In genomic region chr9:35996358-35996970, GRCh38 we compare ENCODE assay signal across 15 cellular contexts. TPM values are rescaled to one million over a fixed set of nuclear protein-coding genes. Genes with fewer than 3 reads are reported as not detected.
DNase-seq lines count a peak whose midpoint lies in the region; ATAC-seq and TF ChIP-seq lines count a peak whose summit lies in the region.
"Had no signal": no experiment of that assay in that cellular context is flagged by ENCODE, and none has a peak within 500 bp of the region (broad histone marks: within the 10 kb centered on the region; RNA-seq: fewer than 3 reads in every experiment).

No MANE protein-coding gene starts in this region.

- peak; percentile 13 for DNase-seq in GM04504 (ENCODE audit: low read depth)
- peak; percentile 36 for DNase-seq in cardiac muscle cell (ENCODE audit: low read depth in 1 of 2, low spot score in 1 of 2)
- DNase-seq in psoas muscle = no peak
- DNase-seq in effector CD4-positive, alpha-beta T cell = no peak
- no peak for DNase-seq in DMS53 treated with DMSO at 0.1 percent for 48 hours (lab: John Stamatoyannopoulos, UW; ENCODE audit: unreplicated experiment)
- DNase-seq in D341Med (ENCODE audit: low spot score) = no peak
- no peak for DNase-seq in hepatic stellate cell (ENCODE audit: low spot score)
- DNase-seq: CD8-positive, alpha-beta memory T cell; NCI-H1436 had no signal

- H3K9me3 ChIP-seq in cardiac muscle cell (ENCODE audit: low read depth) (no peaks in the 10 kb centered on the region), psoas muscle (peaks cover 10% of the 10 kb centered on the region)
- H3K9me3 ChIP-seq: suprapubic skin had no signal

- H3K27ac ChIP-seq in cardiac muscle cell (peak overlapping the region; percentile 42), psoas muscle (peak overlapping the region; percentile 63)
- H3K27ac ChIP-seq: skin epidermis, suprapubic skin had no signal

- H3K27me3 ChIP-seq in cardiac muscle cell (no peaks in the 10 kb centered on the region), psoas muscle (ENCODE audit: insufficient read depth in 3 of 3, low read length in 2 of 3) (peaks cover 0 to 2% (median 0%) of the 10 kb centered on the region in 3 donors)

- WGBS in psoas muscle, 3 donors = 39 to 48% (median 41%) methylated on average over 1 of the region's 1 CpG

- H3K36me3 ChIP-seq in cardiac muscle cell (no peaks in the 10 kb centered on the region), psoas muscle (ENCODE audit: insufficient read depth in 1 of 2, low read depth in 1 of 2) (no peaks in the 10 kb centered on the region)
- H3K36me3 ChIP-seq: suprapubic skin had no signal

- H3K4me1 ChIP-seq in cardiac muscle cell (ENCODE audit: low read depth) (peaks cover 4% of the 10 kb centered on the region), psoas muscle (no peaks in the 10 kb centered on the region)
- H3K4me1 ChIP-seq: suprapubic skin had no signal

- intact Hi-C loops in psoas muscle (cut with DNase I) = no loop called here

- TF ChIP-seq CTCF in cardiac muscle cell (IDR thresholded peaks at IDR 0.05; ENCODE audit: low read depth, low read length) (no peak), psoas muscle (IDR thresholded peaks at IDR 0.05) (no peak)

- ATAC-seq in SK-N-SH treated with all-trans-retinoic acid at 6 μM for 48 hours = peak; percentile 51
- peak in 3 of 4 donors; percentile 77 to 96 (median 92) for ATAC-seq in psoas muscle
- ATAC-seq: activated CD4-positive, CD25-positive, alpha-beta regulatory T cell treated with anti-CD3 and anti-CD28 coated beads, Interleukin-2, amount 50 U/mL, for 24 hours had no signal

- no peak overlapping the region for H3K4me3 ChIP-seq in cardiac muscle cell
- no peak overlapping the region for H3K4me3 ChIP-seq in psoas muscle
- H3K4me3 ChIP-seq: skin epidermis, suprapubic skin had no signal

TF ChIP-seq in SK-N-SH treated with all-trans-retinoic acid at 6 μM for 48 hours, 23 proteins besides CTCF, POLR2A, EP300 and RAD21:
- TF ChIP-seq ZNF70 (CRISPR knock-in tag; IDR thresholded peaks at IDR 0.05) (no peak), CSRNP3 (CRISPR knock-in tag; IDR thresholded peaks at IDR 0.05) (no peak), SNAI2 (CRISPR knock-in tag; IDR thresholded peaks at IDR 0.05) (no peak), TSHZ2 (CRISPR knock-in tag; IDR thresholded peaks at IDR 0.05) (no peak), PATZ1 (CRISPR knock-in tag; IDR thresholded peaks at IDR 0.05; ENCODE audit: borderline replicate concordance) (no peak)

RNA-seq across cellular contexts. Expression of gene OR2S2, which starts 38.5 kb away (rescaled TPM):
- not detected in 2 replicates for total RNA-seq in cardiac muscle cell
- not detected in 2 replicates for polyA plus RNA-seq in cardiac muscle cell
- total RNA-seq in psoas muscle = not detected
- polyA plus RNA-seq in psoas muscle = not detected
- total RNA-seq: activated T-helper 1 cell treated with anti-CD3 and anti-CD28 coated beads, Interleukin-12 subunit alpha, Interleukin-12 subunit beta, Interleukin-2, Interleukin-4 antibody, amounts not matched to agents 30 ng/mL and 10 ng/mL and 1 ng/mL, durations not matched to agents 14 hours and 24 hours and 36 hours; CD8-positive, alpha-beta memory T cell; suprapubic skin had no signal
- polyA plus RNA-seq: CD8-positive, alpha-beta memory T cell; esophagus had no signal

RNA-seq across cellular contexts. Expression of gene RECK, which starts 40.2 kb away (rescaled TPM):
- total RNA-seq in cardiac muscle cell (6.4 and 8.5 TPM in 2 replicates), psoas muscle (1 to 10 TPM; 2.0 to 8.0 (median 4.6) TPM)
- polyA plus RNA-seq in cardiac muscle cell (11.1 and 15.3 TPM in 2 replicates), psoas muscle (1 to 10 TPM; 1.4 to 1.8 (median 1.5) TPM)

Comparison
In these comparisons a context has a peak if more than half of its experiments do, and no peak if none do; other contexts are left out.
1. DNase-seq: peak in GM04504 (single experiment) and cardiac muscle cell (2 of 2); none in psoas muscle (0 of 2), effector CD4-positive, alpha-beta T cell (single experiment), DMS53 treated with DMSO at 0.1 percent for 48 hours (single experiment), D341Med (single experiment) and hepatic stellate cell (single experiment).